ENCODE assay signal across 1 cellular context in the genomic region with DNA sequence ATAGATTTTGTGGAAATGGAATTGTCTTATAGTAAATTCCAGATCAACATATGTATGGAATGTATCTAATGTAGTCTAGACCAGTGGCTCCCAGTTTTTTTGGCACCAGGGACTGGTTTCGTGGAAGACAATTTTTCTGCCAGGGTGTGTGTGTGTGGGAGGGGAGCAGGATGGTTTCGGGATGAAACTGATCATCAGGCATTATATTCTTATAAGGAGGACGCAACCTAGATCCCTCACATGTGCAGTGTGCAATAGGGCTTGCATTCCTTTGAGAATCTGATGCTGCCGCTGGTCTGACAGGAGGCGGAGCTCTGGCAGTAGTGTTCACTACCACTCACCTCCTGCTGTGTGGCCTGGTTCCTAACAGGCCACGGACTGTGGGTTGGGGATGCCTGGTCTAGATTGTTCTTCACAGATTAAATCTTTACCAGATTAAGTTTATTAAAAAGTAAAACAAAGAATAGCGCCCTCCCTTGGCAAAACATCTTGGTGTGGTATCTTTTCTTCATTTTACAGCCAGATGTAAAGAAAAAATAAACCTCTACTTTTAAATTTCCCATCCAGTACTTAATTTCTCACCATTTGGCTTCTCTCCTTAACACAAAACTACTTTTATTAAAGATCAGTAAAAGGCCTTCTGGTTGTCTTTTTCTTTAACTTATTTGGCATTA.
TF ChIP-seq lines count a peak whose summit lies in the region.

No MANE protein-coding gene starts in this region.

TF ChIP-seq in GM12878, 131 proteins besides CTCF, POLR2A, EP300 and RAD21 (continued from another document):
- TF ChIP-seq, protein P1, sequence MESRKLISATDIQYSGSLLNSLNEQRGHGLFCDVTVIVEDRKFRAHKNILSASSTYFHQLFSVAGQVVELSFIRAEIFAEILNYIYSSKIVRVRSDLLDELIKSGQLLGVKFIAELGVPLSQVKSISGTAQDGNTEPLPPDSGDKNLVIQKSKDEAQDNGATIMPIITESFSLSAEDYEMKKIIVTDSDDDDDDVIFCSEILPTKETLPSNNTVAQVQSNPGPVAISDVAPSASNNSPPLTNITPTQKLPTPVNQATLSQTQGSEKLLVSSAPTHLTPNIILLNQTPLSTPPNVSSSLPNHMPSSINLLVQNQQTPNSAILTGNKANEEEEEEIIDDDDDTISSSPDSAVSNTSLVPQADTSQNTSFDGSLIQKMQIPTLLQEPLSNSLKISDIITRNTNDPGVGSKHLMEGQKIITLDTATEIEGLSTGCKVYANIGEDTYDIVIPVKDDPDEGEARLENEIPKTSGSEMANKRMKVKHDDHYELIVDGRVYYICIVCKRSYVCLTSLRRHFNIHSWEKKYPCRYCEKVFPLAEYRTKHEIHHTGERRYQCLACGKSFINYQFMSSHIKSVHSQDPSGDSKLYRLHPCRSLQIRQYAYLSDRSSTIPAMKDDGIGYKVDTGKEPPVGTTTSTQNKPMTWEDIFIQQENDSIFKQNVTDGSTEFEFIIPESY (IDR thresholded peaks at IDR 0.05): no peak
- TF ChIP-seq, protein P2, sequence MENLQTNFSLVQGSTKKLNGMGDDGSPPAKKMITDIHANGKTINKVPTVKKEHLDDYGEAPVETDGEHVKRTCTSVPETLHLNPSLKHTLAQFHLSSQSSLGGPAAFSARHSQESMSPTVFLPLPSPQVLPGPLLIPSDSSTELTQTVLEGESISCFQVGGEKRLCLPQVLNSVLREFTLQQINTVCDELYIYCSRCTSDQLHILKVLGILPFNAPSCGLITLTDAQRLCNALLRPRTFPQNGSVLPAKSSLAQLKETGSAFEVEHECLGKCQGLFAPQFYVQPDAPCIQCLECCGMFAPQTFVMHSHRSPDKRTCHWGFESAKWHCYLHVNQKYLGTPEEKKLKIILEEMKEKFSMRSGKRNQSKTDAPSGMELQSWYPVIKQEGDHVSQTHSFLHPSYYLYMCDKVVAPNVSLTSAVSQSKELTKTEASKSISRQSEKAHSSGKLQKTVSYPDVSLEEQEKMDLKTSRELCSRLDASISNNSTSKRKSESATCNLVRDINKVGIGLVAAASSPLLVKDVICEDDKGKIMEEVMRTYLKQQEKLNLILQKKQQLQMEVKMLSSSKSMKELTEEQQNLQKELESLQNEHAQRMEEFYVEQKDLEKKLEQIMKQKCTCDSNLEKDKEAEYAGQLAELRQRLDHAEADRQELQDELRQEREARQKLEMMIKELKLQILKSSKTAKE (IDR thresholded peaks at IDR 0.05; ENCODE audit: low read depth, poor library complexity, severe bottlenecking): no peak
- TF ChIP-seq POLR2AphosphoS5 (IDR thresholded peaks at IDR 0.05; ENCODE audit: low read length) (peak; percentile 25; the same call in 1 of the 2 replicates), FOS (IDR thresholded peaks at IDR 0.05; ENCODE audit: borderline replicate concordance, extremely low read depth, insufficient read length) (no peak), KAT2A (conservative IDR thresholded peaks at IDR 0.05; ENCODE audit: control insufficient read depth, low read depth, low read length) (no peak)
